ENCODE assay signal across 10 cellular contexts in genomic region chr12:67452119-67452805, GRCh38.
A peak's percentile ranks its signal among the peaks of the same experiment; 100 is the strongest.
DNase-seq lines count a peak whose midpoint lies in the region; ATAC-seq and TF ChIP-seq lines count a peak whose summit lies in the region.
"Had no signal": no experiment of that assay in that cellular context is flagged by ENCODE, and none has a peak within 500 bp of the region (broad histone marks: within the 10 kb centered on the region; RNA-seq: fewer than 3 reads in every experiment).

No MANE protein-coding gene starts in this region.

- TF ChIP-seq EP300 in transverse colon (IDR thresholded peaks at IDR 0.05; ENCODE audit: low read depth), result no peak

- CTCF ChIA-PET in CD4-positive, alpha-beta T cell (lab: Charles Lee), result interaction anchor here (0.6 kb wide), 1 partner anchor 42 kb away, joined by 5 read pairs; no protein-coding TSS in a partner anchor

- peaks cover 13% of the 10 kb centered on the region for H3K4me1 ChIP-seq in lower lobe of right lung
- H3K4me1 ChIP-seq in transverse colon, result peaks cover 0 to 13% (median 4%) of the 10 kb centered on the region in 4 donors

- H3K9me3 ChIP-seq in lower lobe of right lung (no peaks in the 10 kb centered on the region), transverse colon (no peaks in the 10 kb centered on the region)
- no peaks in the 10 kb centered on the region for H3K9me3 ChIP-seq in CD4-positive, alpha-beta T cell (ENCODE audit: control insufficient read depth, low read length)

- no peaks in the 10 kb centered on the region for H3K27me3 Mint-ChIP-seq in CD4-positive, alpha-beta T cell

- in situ Hi-C loops in transverse colon (cut with MboI; ENCODE audit: low pct_ligation_motif_present in 1 of 4, low pct_unique_long_range_greater_than_20kb in 1 of 4, low sequenced_read_pairs in 3 of 4), result no loop called here

- ATAC-seq in GM21576 (IDR thresholded peaks at IDR 0.05; ENCODE audit: unreplicated experiment) (peak; percentile 57), HG03558 (IDR thresholded peaks at IDR 0.05; ENCODE audit: extremely low read depth, unreplicated experiment) (peak; percentile 38), lower lobe of right lung (peak; percentile 61 to 65)
- ATAC-seq in CD4-positive, alpha-beta T cell (ENCODE audit: poor library complexity), result no peak

- 59 to 65% methylated on average over 4 to 7 of the region's 7 CpGs for WGBS in transverse colon (ENCODE audit: low coverage in 1 of 2), 2 donors

- no peak for TF ChIP-seq POLR2A in transverse colon (IDR thresholded peaks at IDR 0.05)

- H3K27me3 ChIP-seq in lower lobe of right lung (ENCODE audit: low read depth), result no peaks in the 10 kb centered on the region
- no peaks in the 10 kb centered on the region for H3K27me3 ChIP-seq in CD4-positive, alpha-beta T cell (ENCODE audit: control insufficient read depth, insufficient read depth, low read length)
- H3K27me3 ChIP-seq in transverse colon, result no peaks in the 10 kb centered on the region
- H3K27me3 ChIP-seq: cardiac muscle cell had no signal

- H3K4me3 ChIP-seq in lower lobe of right lung (no peak overlapping the region), transverse colon (no peak overlapping the region)
- H3K4me3 ChIP-seq: cardiac muscle cell had no signal

- POLR2A ChIA-PET in CD4-positive, alpha-beta T cell (lab: Charles Lee), result interaction anchor here (0.6 to 1.8 kb wide), 3 partner anchors 178 to 1879 kb away, joined by 4 to 5 read pairs (median 4); no protein-coding TSS in a partner anchor

- H3K9me3 Mint-ChIP-seq in CD4-positive, alpha-beta T cell, result no peaks in the 10 kb centered on the region

- H3K27ac ChIP-seq in lower lobe of right lung (no peak overlapping the region), transverse colon (no peak overlapping the region)
- H3K27ac ChIP-seq in CD4-positive, alpha-beta T cell (ENCODE audit: low read depth, low read length), result no peak overlapping the region
- H3K27ac ChIP-seq: 22Rv1, cardiac muscle cell had no signal

- TF ChIP-seq CTCF in lower lobe of right lung (IDR thresholded peaks at IDR 0.05) (no peak), transverse colon (IDR thresholded peaks at IDR 0.05) (no peak)
- TF ChIP-seq CTCF in CD4-positive, alpha-beta T cell (IDR thresholded peaks at IDR 0.05), result no peak

- H3K4me3 Mint-ChIP-seq in CD4-positive, alpha-beta T cell, result no peak overlapping the region

- H3K4me1 Mint-ChIP-seq in CD4-positive, alpha-beta T cell (ENCODE audit: low read depth), result peaks cover 52% of the 10 kb centered on the region

- H3K27ac Mint-ChIP-seq in CD4-positive, alpha-beta T cell, result no peak overlapping the region

- intact Hi-C loops in lower lobe of right lung (cut with DNase I) (no loop called here), transverse colon (cut with DNase I; ENCODE audit: low total_unique reads) (no loop called here)
- intact Hi-C loops in CD4-positive, alpha-beta T cell (cut with DNase I, micrococcal nuclease), result no loop called here

- H3K36me3 ChIP-seq in lower lobe of right lung (no peaks in the 10 kb centered on the region), transverse colon (no peaks in the 10 kb centered on the region)
- H3K36me3 ChIP-seq: cardiac muscle cell had no signal

- no peaks in the 10 kb centered on the region for H3K36me3 Mint-ChIP-seq in CD4-positive, alpha-beta T cell (ENCODE audit: low read depth)

- DNase-seq in SIG-M5 treated with dmso at 0.1 percent for 504 hours (lab: John Stamatoyannopoulos, UW; ENCODE audit: unreplicated experiment) (peak; percentile 16), SIG-M5 (lab: John Stamatoyannopoulos, UW) (no peak), lower lobe of right lung (no peak), COR-L47 (lab: John Stamatoyannopoulos, UW) (no peak), transverse colon (no peak)
- DNase-seq in CD4-positive, alpha-beta T cell, result no peak
